ENCODE assay signal across 18 cellular contexts in the genomic region with DNA sequence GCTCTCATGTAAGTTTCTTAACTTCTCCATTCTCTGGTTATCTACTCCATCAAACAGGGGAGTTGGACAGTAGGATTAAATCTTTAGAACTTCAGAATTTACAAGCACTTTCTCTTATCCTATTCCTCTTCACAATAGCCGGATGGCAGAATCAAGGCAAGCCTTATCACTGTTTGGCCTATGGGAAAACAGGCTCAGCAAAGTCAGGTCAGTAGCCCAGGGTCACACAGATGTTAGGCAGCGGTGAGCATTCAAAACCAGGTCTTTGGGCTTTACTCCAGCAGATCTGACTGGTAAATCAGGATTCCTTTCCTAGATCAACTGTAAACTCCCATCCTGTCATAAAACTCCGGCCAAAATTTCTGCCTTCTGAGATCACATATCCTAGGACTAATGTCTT.
DNase-seq lines count a peak whose midpoint lies in the region; ATAC-seq and TF ChIP-seq lines count a peak whose summit lies in the region.
"Had no signal": no experiment of that assay in that cellular context is flagged by ENCODE, and none has a peak within 500 bp of the region (broad histone marks: within the 10 kb centered on the region; RNA-seq: fewer than 3 reads in every experiment).

No MANE protein-coding gene starts in this region.

- H3K4me3 Mint-ChIP-seq in natural killer cell treated with Interleukin-12 subunit alpha and Interleukin-12 subunit beta and Interleukin-15 and Interleukin-18, amount 100 ng/mL, for 72 hours = no peak overlapping the region
- H3K4me3 Mint-ChIP-seq in natural killer cell = no peak overlapping the region
- no peak overlapping the region for H3K4me3 Mint-ChIP-seq in activated T-helper 2 cell treated with anti-CD3 and anti-CD28 coated beads, Interferon-gamma antibody, Interleukin-2, Interleukin-4, amounts not matched to agents 10 μg/mL and 5 μg/mL and 100 μg/mL, durations not matched to agents 14 hours and 24 hours and 36 hours (ENCODE audit: low read depth)
- H3K4me3 Mint-ChIP-seq: activated CD8-positive, alpha-beta memory T cell treated with anti-CD3 and anti-CD28 coated beads, Interleukin-2, amount 10 ng/mL, durations not matched to agents 7 days and 5 days; activated naive CD4-positive, alpha-beta T cell treated with anti-CD3 and anti-CD28 coated beads for 36 hours; T-helper 17 cell had no signal

- H3K9ac ChIP-seq in muscle layer of colon (ENCODE audit: low read length) = peak overlapping the region; percentile 8

- H3K36me3 Mint-ChIP-seq in natural killer cell treated with Interleukin-12 subunit alpha and Interleukin-12 subunit beta and Interleukin-15 and Interleukin-18, amount 100 ng/mL, for 72 hours = no peaks in the 10 kb centered on the region
- no peaks in the 10 kb centered on the region for H3K36me3 Mint-ChIP-seq in natural killer cell
- no peaks in the 10 kb centered on the region for H3K36me3 Mint-ChIP-seq in activated T-helper 2 cell treated with anti-CD3 and anti-CD28 coated beads, Interferon-gamma antibody, Interleukin-2, Interleukin-4, amounts not matched to agents 10 μg/mL and 5 μg/mL and 100 μg/mL, durations not matched to agents 14 hours and 24 hours and 36 hours (ENCODE audit: low read depth)
- H3K36me3 Mint-ChIP-seq: activated CD8-positive, alpha-beta memory T cell treated with anti-CD3 and anti-CD28 coated beads, Interleukin-2, amount 10 ng/mL, durations not matched to agents 7 days and 5 days had no signal

- no peak overlapping the region for H3K27ac Mint-ChIP-seq in natural killer cell treated with Interleukin-12 subunit alpha and Interleukin-12 subunit beta and Interleukin-15 and Interleukin-18, amount 100 ng/mL, for 72 hours
- no peak overlapping the region for H3K27ac Mint-ChIP-seq in natural killer cell
- no peak overlapping the region for H3K27ac Mint-ChIP-seq in activated T-helper 2 cell treated with anti-CD3 and anti-CD28 coated beads, Interferon-gamma antibody, Interleukin-2, Interleukin-4, amounts not matched to agents 10 μg/mL and 5 μg/mL and 100 μg/mL, durations not matched to agents 14 hours and 24 hours and 36 hours
- H3K27ac Mint-ChIP-seq: activated CD8-positive, alpha-beta memory T cell treated with anti-CD3 and anti-CD28 coated beads, Interleukin-2, amount 10 ng/mL, durations not matched to agents 7 days and 5 days; activated naive CD4-positive, alpha-beta T cell treated with anti-CD3 and anti-CD28 coated beads for 36 hours; T-helper 17 cell had no signal

- no peaks in the 10 kb centered on the region for H3K4me1 Mint-ChIP-seq in natural killer cell treated with Interleukin-12 subunit alpha and Interleukin-12 subunit beta and Interleukin-15 and Interleukin-18, amount 100 ng/mL, for 72 hours (ENCODE audit: low read depth in 2 of 2)
- H3K4me1 Mint-ChIP-seq in natural killer cell = no peaks in the 10 kb centered on the region
- no peaks in the 10 kb centered on the region for H3K4me1 Mint-ChIP-seq in activated T-helper 2 cell treated with anti-CD3 and anti-CD28 coated beads, Interferon-gamma antibody, Interleukin-2, Interleukin-4, amounts not matched to agents 10 μg/mL and 5 μg/mL and 100 μg/mL, durations not matched to agents 14 hours and 24 hours and 36 hours (ENCODE audit: low read depth)
- H3K4me1 Mint-ChIP-seq: activated CD8-positive, alpha-beta memory T cell treated with anti-CD3 and anti-CD28 coated beads, Interleukin-2, amount 10 ng/mL, durations not matched to agents 7 days and 5 days; T-helper 17 cell had no signal

- no peaks in the 10 kb centered on the region for H3K36me3 ChIP-seq in muscle layer of colon (ENCODE audit: insufficient read depth, low read length)

- intact Hi-C loops in natural killer cell (cut with micrococcal nuclease) = no loop called here
- intact Hi-C loops in posterior cingulate gyrus (cut with DNase I) = no loop called here
- intact Hi-C loops in activated T-helper 2 cell treated with anti-CD3 and anti-CD28 coated beads, Interferon-gamma antibody, Interleukin-2, Interleukin-4, amounts not matched to agents 10 μg/mL and 5 μg/mL and 100 μg/mL, durations not matched to agents 14 hours and 24 hours and 36 hours (cut with micrococcal nuclease) = no loop called here

- peaks cover 13% of the 10 kb centered on the region for H3K4me1 ChIP-seq in muscle layer of colon (ENCODE audit: insufficient read depth, low read length)

- DNase-seq in natural killer cell treated with Interleukin-12 subunit alpha and Interleukin-12 subunit beta and Interleukin-15 and Interleukin-18, amount 100 ng/mL, for 72 hours (ENCODE audit: low spot score) = peak; percentile 6
- DNase-seq in natural killer cell (no peak), epithelial cell of esophagus (ENCODE audit: low read depth) (peak; percentile 54), posterior cingulate gyrus (no peak)
- no peak for DNase-seq in activated T-helper 2 cell treated with anti-CD3 and anti-CD28 coated beads, Interferon-gamma antibody, Interleukin-2, Interleukin-4, amounts not matched to agents 10 μg/mL and 5 μg/mL and 100 μg/mL, durations not matched to agents 14 hours and 24 hours and 36 hours (ENCODE audit: low spot score)
- DNase-seq in effector CD4-positive, alpha-beta T cell = no peak
- DNase-seq: activated CD8-positive, alpha-beta memory T cell treated with anti-CD3 and anti-CD28 coated beads, Interleukin-2, amount 10 ng/mL, durations not matched to agents 7 days and 5 days; activated naive CD4-positive, alpha-beta T cell treated with anti-CD3 and anti-CD28 coated beads for 36 hours; COR-L47; effector memory CD4-positive, alpha-beta T cell; GDM1; NCI-H82; psoas muscle; RPMI8226; stimulated activated CD4-positive, alpha-beta T cell treated with anti-CD3 and anti-CD28 coated beads, Interleukin-15, amount 100 ng/mL, for 24 hours; T-helper 17 cell had no signal

- H3K27me3 ChIP-seq in muscle layer of colon (ENCODE audit: control insufficient read depth in 1 of 2, insufficient read depth in 2 of 2, low read length in 2 of 2) = no peaks in the 10 kb centered on the region

- H3K4me3 ChIP-seq in epithelial cell of esophagus (ENCODE audit: low read length) (no peak overlapping the region), muscle layer of colon (ENCODE audit: low read depth in 1 of 2, low read length in 2 of 2) (no peak overlapping the region)
- H3K4me3 ChIP-seq: psoas muscle had no signal

- no peaks in the 10 kb centered on the region for H3K9me3 Mint-ChIP-seq in natural killer cell treated with Interleukin-12 subunit alpha and Interleukin-12 subunit beta and Interleukin-15 and Interleukin-18, amount 100 ng/mL, for 72 hours
- H3K9me3 Mint-ChIP-seq in natural killer cell = no peaks in the 10 kb centered on the region
- H3K9me3 Mint-ChIP-seq in activated T-helper 2 cell treated with anti-CD3 and anti-CD28 coated beads, Interferon-gamma antibody, Interleukin-2, Interleukin-4, amounts not matched to agents 10 μg/mL and 5 μg/mL and 100 μg/mL, durations not matched to agents 14 hours and 24 hours and 36 hours = no peaks in the 10 kb centered on the region
- H3K9me3 Mint-ChIP-seq: activated naive CD4-positive, alpha-beta T cell treated with anti-CD3 and anti-CD28 coated beads for 36 hours had no signal

- H3K9me3 ChIP-seq in muscle layer of colon (ENCODE audit: low read length) = no peaks in the 10 kb centered on the region
- H3K9me3 ChIP-seq: psoas muscle had no signal

- ATAC-seq in natural killer cell treated with Interleukin-12 subunit alpha and Interleukin-12 subunit beta and Interleukin-15 and Interleukin-18, amount 100 ng/mL, for 72 hours = no peak
- ATAC-seq in natural killer cell = no peak
- no peak for ATAC-seq in GM18907 (IDR thresholded peaks at IDR 0.05; ENCODE audit: unreplicated experiment)
- ATAC-seq: activated CD8-positive, alpha-beta memory T cell treated with anti-CD3 and anti-CD28 coated beads, Interleukin-2, amount 10 ng/mL, durations not matched to agents 7 days and 5 days; T-helper 17 cell had no signal

- H3K27me3 Mint-ChIP-seq in natural killer cell treated with Interleukin-12 subunit alpha and Interleukin-12 subunit beta and Interleukin-15 and Interleukin-18, amount 100 ng/mL, for 72 hours = peaks cover 3 to 7% of the 10 kb centered on the region in 2 donors
- no peaks in the 10 kb centered on the region for H3K27me3 Mint-ChIP-seq in natural killer cell (ENCODE audit: low read depth in 2 of 2)
- peaks cover 17% of the 10 kb centered on the region for H3K27me3 Mint-ChIP-seq in activated T-helper 2 cell treated with anti-CD3 and anti-CD28 coated beads, Interferon-gamma antibody, Interleukin-2, Interleukin-4, amounts not matched to agents 10 μg/mL and 5 μg/mL and 100 μg/mL, durations not matched to agents 14 hours and 24 hours and 36 hours (ENCODE audit: low read depth)

- no peak for TF ChIP-seq CTCF in natural killer cell (IDR thresholded peaks at IDR 0.05)
- TF ChIP-seq CTCF in epithelial cell of esophagus (IDR thresholded peaks at IDR 0.05; ENCODE audit: insufficient read depth, low read depth, low read length, missing control alignments) = no peak

- H3K27ac ChIP-seq in muscle layer of colon (ENCODE audit: low read depth, low read length) = no peak overlapping the region
- H3K27ac ChIP-seq: psoas muscle had no signal

Comparison
In these comparisons a context has a peak if more than half of its experiments do, and no peak if none do; other contexts are left out.
1. DNase-seq: peak in natural killer cell treated with Interleukin-12 subunit alpha and Interleukin-12 subunit beta and Interleukin-15 and Interleukin-18, amount 100 ng/mL, for 72 hours (single experiment) and epithelial cell of esophagus (single experiment); none in natural killer cell (single experiment), posterior cingulate gyrus (0 of 10), activated T-helper 2 cell treated with anti-CD3 and anti-CD28 coated beads, Interferon-gamma antibody, Interleukin-2, Interleukin-4, amounts not matched to agents 10 μg/mL and 5 μg/mL and 100 μg/mL, durations not matched to agents 14 hours and 24 hours and 36 hours (single experiment) and effector CD4-positive, alpha-beta T cell (single experiment).